In the genomic region with DNA sequence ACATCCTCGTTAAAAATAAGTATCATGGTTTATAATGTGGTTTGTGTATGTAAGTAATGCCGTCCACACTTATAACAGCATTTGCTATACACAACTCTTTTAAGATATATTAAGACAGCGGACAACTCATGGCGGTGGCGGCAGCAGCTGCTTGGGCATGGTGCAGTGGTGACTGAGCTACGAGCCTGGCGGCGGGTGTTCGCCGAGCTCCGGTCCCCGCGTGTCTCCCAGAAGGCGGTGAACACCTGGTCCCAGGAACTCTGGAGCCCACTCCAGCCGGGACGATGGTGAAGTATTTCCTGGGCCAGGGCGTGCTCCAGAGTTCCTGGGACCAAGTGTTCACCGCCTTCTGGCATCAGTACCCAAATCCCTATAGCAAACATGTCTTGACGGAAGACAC, we compare ENCODE assay signal across 25 cellular contexts.
"Had no signal": no experiment of that assay in that cellular context is flagged by ENCODE, and none has a peak within 500 bp of the region (broad histone marks: within the 10 kb centered on the region; RNA-seq: fewer than 3 reads in every experiment).

No MANE protein-coding gene starts in this region.

- H3K27me3 Mint-ChIP-seq: dendritic cell treated with granulocyte-macrophage colony-stimulating factor and Interleukin-4, amounts not matched to agents 40 ng/mL and 50 ng/mL, for 4 days; effector memory CD8-positive, alpha-beta T cell had no signal

- H3K36me3 ChIP-seq: colonic mucosa, esophagus muscularis mucosa, gastrocnemius medialis, gastroesophageal sphincter, heart left ventricle, heart right ventricle had no signal

- ATAC-seq: effector memory CD8-positive, alpha-beta T cell; esophagus mucosa; foreskin keratinocyte; gastrocnemius medialis; gastroesophageal sphincter; heart right ventricle had no signal

- H3K27me3 ChIP-seq: colonic mucosa, dorsolateral prefrontal cortex, esophagus muscularis mucosa, esophagus squamous epithelium, foreskin keratinocyte, gastrocnemius medialis, gastroesophageal sphincter, heart left ventricle, heart right ventricle had no signal

- H3K9me3 Mint-ChIP-seq: dendritic cell treated with granulocyte-macrophage colony-stimulating factor and Interleukin-4, amounts not matched to agents 40 ng/mL and 50 ng/mL, for 4 days; effector memory CD8-positive, alpha-beta T cell; endodermal cell had no signal

- H3K9me3 ChIP-seq: colonic mucosa, esophagus muscularis mucosa, esophagus squamous epithelium, gastrocnemius medialis, gastroesophageal sphincter, heart left ventricle, heart right ventricle had no signal

- DNase-seq: colonic mucosa; cortex of kidney; dermis blood vessel endothelial cell; dorsolateral prefrontal cortex; effector CD4-positive, alpha-beta T cell; effector CD8-positive, alpha-beta T cell; effector memory CD4-positive, alpha-beta T cell; effector memory CD8-positive, alpha-beta T cell; endodermal cell; erythroblast; esophagus squamous epithelium; foreskin fibroblast; foreskin keratinocyte; foreskin melanocyte; gastrocnemius medialis; glutamatergic neuron; head of caudate nucleus; heart left ventricle; heart right ventricle had no signal

- H3K4me3 Mint-ChIP-seq: dendritic cell treated with granulocyte-macrophage colony-stimulating factor and Interleukin-4, amounts not matched to agents 40 ng/mL and 50 ng/mL, for 4 days; effector memory CD8-positive, alpha-beta T cell; endodermal cell had no signal

- H3K27ac ChIP-seq: colonic mucosa, coronary artery, dorsolateral prefrontal cortex, epithelial cell of prostate, esophagus muscularis mucosa, esophagus squamous epithelium, foreskin keratinocyte, gastrocnemius medialis, gastroesophageal sphincter, heart left ventricle had no signal

- H3K27ac Mint-ChIP-seq: dendritic cell treated with granulocyte-macrophage colony-stimulating factor and Interleukin-4, amounts not matched to agents 40 ng/mL and 50 ng/mL, for 4 days; endodermal cell had no signal

- H3K4me3 ChIP-seq: colonic mucosa, coronary artery, dorsolateral prefrontal cortex, esophagus muscularis mucosa, esophagus squamous epithelium, gastrocnemius medialis, gastroesophageal sphincter, heart left ventricle, heart right ventricle had no signal
